Comparison of ENCODE assay signal across 2 cellular contexts in genomic region chr1:28143496-28144202, GRCh38.
A peak's percentile ranks its signal among the peaks of the same experiment; 100 is the strongest.
TF ChIP-seq lines count a peak whose summit lies in the region.

No MANE protein-coding gene starts in this region.

TF ChIP-seq in IMR-90, 13 proteins besides CTCF, POLR2A, EP300 and RAD21:
- no peak for TF ChIP-seq FOS (IDR thresholded peaks at IDR 0.05; ENCODE audit: low read depth, low read length)
- TF ChIP-seq MXI1 (IDR thresholded peaks at IDR 0.05; ENCODE audit: borderline replicate concordance, low read depth, low read length): no peak
- TF ChIP-seq BHLHE40 (IDR thresholded peaks at IDR 0.05; ENCODE audit: low read depth, low read length): no peak
- no peak for TF ChIP-seq MAFK (IDR thresholded peaks at IDR 0.05; ENCODE audit: low read depth, low read length)
- no peak for TF ChIP-seq CEBPB (IDR thresholded peaks at IDR 0.05; ENCODE audit: low read depth, low read length)
- TF ChIP-seq RCOR1 (IDR thresholded peaks at IDR 0.05; ENCODE audit: insufficient replicate concordance, low read length): no peak
- no peak for TF ChIP-seq MAZ (IDR thresholded peaks at IDR 0.05; ENCODE audit: borderline replicate concordance, low read depth, low read length)
- no peak for TF ChIP-seq SMC3 (IDR thresholded peaks at IDR 0.05; ENCODE audit: low read depth, low read length)
- TF ChIP-seq USF2 (IDR thresholded peaks at IDR 0.05; ENCODE audit: low read depth, low read length): no peak

TF ChIP-seq in GM12878, 131 proteins besides CTCF, POLR2A, EP300 and RAD21:
- TF ChIP-seq FOS (IDR thresholded peaks at IDR 0.05; ENCODE audit: borderline replicate concordance, extremely low read depth, insufficient read length) (no peak), TBL1XR1 (IDR thresholded peaks at IDR 0.05; ENCODE audit: low read depth, low read length) (0 out of 2 replicates have a peak, but pooled peaks have one; percentile 8)
